In the genomic region with DNA sequence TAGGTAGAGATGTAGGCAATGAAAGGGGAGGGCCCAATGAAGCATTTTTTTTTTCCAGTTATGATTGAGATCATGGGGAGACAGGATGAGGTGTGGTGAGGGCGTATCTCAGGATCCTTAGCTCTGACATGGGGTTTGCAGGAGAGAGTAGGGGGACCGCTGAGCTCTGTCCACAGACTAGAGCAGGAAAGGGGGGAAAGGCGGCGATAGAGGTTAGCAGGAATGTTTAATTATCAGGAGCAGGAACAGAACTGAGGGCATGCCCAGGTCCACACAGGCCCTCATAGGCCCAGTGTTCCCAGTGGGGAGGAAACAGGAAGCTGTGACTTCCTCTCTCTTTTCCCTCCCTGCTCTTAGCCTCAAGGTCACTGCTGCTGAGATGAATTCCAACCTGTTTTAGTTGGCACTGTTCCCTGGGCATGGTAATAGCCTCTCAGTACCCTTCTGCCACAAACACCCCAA, we compare ENCODE assay signal across 1 cellular context.
A peak's percentile ranks its signal among the peaks of the same experiment; 100 is the strongest.
TF ChIP-seq lines count a peak whose summit lies in the region.

No MANE protein-coding gene starts in this region.

TF ChIP-seq in Ishikawa, 13 proteins besides CTCF, POLR2A, EP300 and RAD21 (continued from another document):
- TF ChIP-seq, protein P1, sequence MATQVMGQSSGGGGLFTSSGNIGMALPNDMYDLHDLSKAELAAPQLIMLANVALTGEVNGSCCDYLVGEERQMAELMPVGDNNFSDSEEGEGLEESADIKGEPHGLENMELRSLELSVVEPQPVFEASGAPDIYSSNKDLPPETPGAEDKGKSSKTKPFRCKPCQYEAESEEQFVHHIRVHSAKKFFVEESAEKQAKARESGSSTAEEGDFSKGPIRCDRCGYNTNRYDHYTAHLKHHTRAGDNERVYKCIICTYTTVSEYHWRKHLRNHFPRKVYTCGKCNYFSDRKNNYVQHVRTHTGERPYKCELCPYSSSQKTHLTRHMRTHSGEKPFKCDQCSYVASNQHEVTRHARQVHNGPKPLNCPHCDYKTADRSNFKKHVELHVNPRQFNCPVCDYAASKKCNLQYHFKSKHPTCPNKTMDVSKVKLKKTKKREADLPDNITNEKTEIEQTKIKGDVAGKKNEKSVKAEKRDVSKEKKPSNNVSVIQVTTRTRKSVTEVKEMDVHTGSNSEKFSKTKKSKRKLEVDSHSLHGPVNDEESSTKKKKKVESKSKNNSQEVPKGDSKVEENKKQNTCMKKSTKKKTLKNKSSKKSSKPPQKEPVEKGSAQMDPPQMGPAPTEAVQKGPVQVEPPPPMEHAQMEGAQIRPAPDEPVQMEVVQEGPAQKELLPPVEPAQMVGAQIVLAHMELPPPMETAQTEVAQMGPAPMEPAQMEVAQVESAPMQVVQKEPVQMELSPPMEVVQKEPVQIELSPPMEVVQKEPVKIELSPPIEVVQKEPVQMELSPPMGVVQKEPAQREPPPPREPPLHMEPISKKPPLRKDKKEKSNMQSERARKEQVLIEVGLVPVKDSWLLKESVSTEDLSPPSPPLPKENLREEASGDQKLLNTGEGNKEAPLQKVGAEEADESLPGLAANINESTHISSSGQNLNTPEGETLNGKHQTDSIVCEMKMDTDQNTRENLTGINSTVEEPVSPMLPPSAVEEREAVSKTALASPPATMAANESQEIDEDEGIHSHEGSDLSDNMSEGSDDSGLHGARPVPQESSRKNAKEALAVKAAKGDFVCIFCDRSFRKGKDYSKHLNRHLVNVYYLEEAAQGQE (IDR thresholded peaks at IDR 0.05; ENCODE audit: low read depth), result no peak
- TF ChIP-seq CREB1 (IDR thresholded peaks at IDR 0.05; ENCODE audit: low read depth) (no peak), TEAD4 (IDR thresholded peaks at IDR 0.05) (peak; percentile 67; the same call in 1 of the 2 replicates)
